ENCODE assay signal across 8 cellular contexts in genomic region chr14:91286530-91286937, GRCh38. TPM values are rescaled to one million over a fixed set of nuclear protein-coding genes. Genes with fewer than 3 reads are reported as not detected.
A peak's percentile ranks its signal among the peaks of the same experiment; 100 is the strongest.
DNase-seq lines count a peak whose midpoint lies in the region; ATAC-seq and TF ChIP-seq lines count a peak whose summit lies in the region.

No MANE protein-coding gene starts in this region.

- H3K27me3 ChIP-seq in cardiac muscle cell (no peaks in the 10 kb centered on the region), psoas muscle (ENCODE audit: insufficient read depth in 3 of 3, low read length in 2 of 3) (no peaks in the 10 kb centered on the region), aorta (ENCODE audit: control insufficient read depth in 1 of 2, insufficient read depth in 2 of 2, low read length in 1 of 2) (no peaks in the 10 kb centered on the region)

- intact Hi-C loops in psoas muscle (cut with DNase I) (loop anchor here (2.0 to 5.0 kb wide), 3 partner anchors 109 to 379 kb away; no protein-coding TSS in a partner anchor), aorta (cut with DNase I) (loop anchor here (2.0 to 5.0 kb wide), 3 partner anchors 109 to 384 kb away; no protein-coding TSS in a partner anchor)

- H3K27ac Mint-ChIP-seq in activated naive CD8-positive, alpha-beta T cell treated with anti-CD3 and anti-CD28 coated beads for 36 hours: peak overlapping the region; percentile 73

- TF ChIP-seq CTCF in GM12873 (IDR thresholded peaks at IDR 0.05; ENCODE audit: insufficient read depth, low read depth, low read length, missing control alignments): peak; percentile 80
- TF ChIP-seq CTCF in cardiac muscle cell (IDR thresholded peaks at IDR 0.05; ENCODE audit: low read depth, low read length): peak; percentile 81
- TF ChIP-seq CTCF in psoas muscle (IDR thresholded peaks at IDR 0.05): peak; percentile 87

- no peak overlapping the region for H3K4me3 ChIP-seq in cardiac muscle cell
- H3K4me3 ChIP-seq in psoas muscle: no peak overlapping the region
- no peak overlapping the region for H3K4me3 ChIP-seq in aorta (ENCODE audit: low read length in 2 of 2)

- no peaks in the 10 kb centered on the region for H3K9me3 ChIP-seq in cardiac muscle cell (ENCODE audit: low read depth)
- no peaks in the 10 kb centered on the region for H3K9me3 ChIP-seq in psoas muscle
- no peaks in the 10 kb centered on the region for H3K9me3 ChIP-seq in aorta (ENCODE audit: control insufficient read depth, low read length)

- H3K36me3 ChIP-seq in cardiac muscle cell (no peaks in the 10 kb centered on the region), psoas muscle (ENCODE audit: insufficient read depth in 1 of 2, low read depth in 1 of 2) (peaks cover 0 to 4% of the 10 kb centered on the region in 2 donors), aorta (ENCODE audit: control insufficient read depth in 1 of 2, insufficient read depth in 2 of 2, low read length in 1 of 2) (no peaks in the 10 kb centered on the region)

- no peak overlapping the region for H3K27ac ChIP-seq in cardiac muscle cell
- H3K27ac ChIP-seq in psoas muscle: no peak overlapping the region
- H3K27ac ChIP-seq in aorta (ENCODE audit: low read depth in 1 of 2, low read length in 2 of 2): no peak overlapping the region

- DNase-seq in NAMALWA (ENCODE audit: low spot score): peak; percentile 92
- peak; percentile 62 for DNase-seq in SW480 (ENCODE audit: low spot score)
- DNase-seq in activated naive CD8-positive, alpha-beta T cell treated with anti-CD3 and anti-CD28 coated beads for 36 hours: peak; percentile 69
- DNase-seq in cardiac muscle cell (ENCODE audit: low read depth in 1 of 2, low spot score in 1 of 2): peak; percentile 74 to 76
- peak; percentile 76 to 77 for DNase-seq in psoas muscle
- DNase-seq in aorta: peak; percentile 78 to 91
- DNase-seq in mesenteric fat pad (ENCODE audit: low spot score): no peak

- peaks cover 21% of the 10 kb centered on the region for H3K4me1 ChIP-seq in cardiac muscle cell (ENCODE audit: low read depth)
- no peaks in the 10 kb centered on the region for H3K4me1 ChIP-seq in psoas muscle
- H3K4me1 ChIP-seq in aorta (ENCODE audit: control insufficient read depth in 1 of 2, insufficient read depth in 2 of 2, low read length in 2 of 2): no peaks in the 10 kb centered on the region

- 38 to 46% (median 38%) methylated on average over 7 of the region's 7 CpGs for WGBS in psoas muscle, 3 donors
- WGBS in aorta, 2 donors: 35 to 37% methylated on average over 7 of the region's 7 CpGs

- ATAC-seq in psoas muscle: peak; percentile 66 to 83 (median 75)
- ATAC-seq in aorta (ENCODE audit: low FRiP score): peak; percentile 70

- H3K36me3 Mint-ChIP-seq in activated naive CD8-positive, alpha-beta T cell treated with anti-CD3 and anti-CD28 coated beads for 36 hours: peaks cover 44% of the 10 kb centered on the region

- no peaks in the 10 kb centered on the region for H3K27me3 Mint-ChIP-seq in activated naive CD8-positive, alpha-beta T cell treated with anti-CD3 and anti-CD28 coated beads for 36 hours

- no peak overlapping the region for H3K4me3 Mint-ChIP-seq in activated naive CD8-positive, alpha-beta T cell treated with anti-CD3 and anti-CD28 coated beads for 36 hours

- H3K4me1 Mint-ChIP-seq in activated naive CD8-positive, alpha-beta T cell treated with anti-CD3 and anti-CD28 coated beads for 36 hours: peaks cover 9% of the 10 kb centered on the region

- H3K9me3 Mint-ChIP-seq in activated naive CD8-positive, alpha-beta T cell treated with anti-CD3 and anti-CD28 coated beads for 36 hours: no peaks in the 10 kb centered on the region

RNA-seq across cellular contexts. Expression of gene GPR68, which starts 42.0 kb away (rescaled TPM):
- 10 to 100 TPM; 14.0 to 14.4 TPM for total RNA-seq in activated naive CD8-positive, alpha-beta T cell treated with anti-CD3 and anti-CD28 coated beads for 36 hours
- total RNA-seq in cardiac muscle cell (0.35 and 0.42 TPM in 2 replicates), psoas muscle (under 1 TPM; 0.08 to 0.27 (median 0.18) TPM), aorta (1 to 10 TPM in 1 of 2 donors, under 1 TPM in 1; 0.84 to 6.3 TPM), mesenteric fat pad (0.67 TPM)
- polyA plus RNA-seq in cardiac muscle cell (0.22 and 2.1 TPM in 2 replicates), psoas muscle (under 1 TPM in 2 of 3 donors, not detected in 1; 0.03 to 0.15 TPM), aorta (under 1 TPM in 1 of 2 donors, not detected in 1; 0.10 TPM)
